In genomic region chr1:94014635-94015488, GRCh38 we compare ENCODE assay signal across 26 cellular contexts.
DNase-seq lines count a peak whose midpoint lies in the region; ATAC-seq and TF ChIP-seq lines count a peak whose summit lies in the region.
"Had no signal": no experiment of that assay in that cellular context is flagged by ENCODE, and none has a peak within 500 bp of the region (broad histone marks: within the 10 kb centered on the region; RNA-seq: fewer than 3 reads in every experiment).

No MANE protein-coding gene starts in this region.

- peak overlapping the region; percentile 21 for H3K27ac ChIP-seq in epithelial cell of prostate
- H3K27ac ChIP-seq: heart right ventricle, KMS-11, left ventricle myocardium inferior had no signal

- in situ Hi-C loops in HAP-1 (cut with MboI; ENCODE audit: low sequenced_read_pairs), result no loop called here

- H3K4me3 Mint-ChIP-seq in natural killer cell, result no peak overlapping the region
- H3K4me3 Mint-ChIP-seq: activated naive CD8-positive, alpha-beta T cell treated with anti-CD3 and anti-CD28 coated beads, Interleukin-2, amount 10 ng/mL, durations not matched to agents 7 days and 5 days; CD4-positive, CD25-positive, alpha-beta regulatory T cell; H9; nephron progenitor cell had no signal

- no peaks in the 10 kb centered on the region for H3K9me3 ChIP-seq in MG63
- H3K9me3 ChIP-seq in HAP-1, result no peaks in the 10 kb centered on the region
- H3K9me3 ChIP-seq: heart right ventricle, left ventricle myocardium inferior had no signal

- ATAC-seq in natural killer cell (no peak), GM21381 (IDR thresholded peaks at IDR 0.05; ENCODE audit: unreplicated experiment) (no peak), HG02981 (IDR thresholded peaks at IDR 0.05; ENCODE audit: unreplicated experiment) (no peak)
- ATAC-seq: sciatic nerve had no signal

- H3K4me1 Mint-ChIP-seq in natural killer cell, result peaks cover 67 to 69% of the 10 kb centered on the region in 2 donors

- no peak for TF ChIP-seq CTCF in natural killer cell (IDR thresholded peaks at IDR 0.05)

- H3K4me1 ChIP-seq in HAP-1, result peaks cover 4% of the 10 kb centered on the region; the same call in 1 of the 2 replicates

- H3K36me3 Mint-ChIP-seq in natural killer cell, result no peaks in the 10 kb centered on the region
- H3K36me3 Mint-ChIP-seq: activated naive CD8-positive, alpha-beta T cell treated with anti-CD3 and anti-CD28 coated beads, Interleukin-2, amount 10 ng/mL, durations not matched to agents 7 days and 5 days; CD4-positive, CD25-positive, alpha-beta regulatory T cell had no signal

- H3K27ac Mint-ChIP-seq in natural killer cell, result peak overlapping the region; percentile 64 to 81
- H3K27ac Mint-ChIP-seq: H9, nephron progenitor cell had no signal

- DNase-seq in AG20443 (ENCODE audit: low spot score) (peak; percentile 86), MG63 (peak; percentile 57), epithelial cell of prostate (ENCODE audit: low read depth, low spot score) (no peak), natural killer cell (no peak), iPS-NIHi7 (ENCODE audit: extremely low spot score) (no peak), HAP-1 (ENCODE audit: low spot score in 2 of 2) (no peak)
- DNase-seq: activated CD4-positive, alpha-beta T cell treated with anti-CD3 and anti-CD28 coated beads for 4 hours; activated CD8-positive, alpha-beta memory T cell treated with anti-CD3 and anti-CD28 coated beads, Interleukin-2, amount 50 U/mL, for 48 hours; activated effector memory CD4-positive, alpha-beta T cell treated with Interleukin-2 at 50 U/mL for 16 hours; activated naive CD8-positive, alpha-beta T cell treated with anti-CD3 and anti-CD28 coated beads, Interleukin-2, amount 10 ng/mL, durations not matched to agents 7 days and 5 days; CD4-positive, CD25-positive, alpha-beta regulatory T cell; effector memory CD4-positive, alpha-beta T cell; H9; heart right ventricle; left ventricle myocardium inferior; MV-4-11; NCI-H187 treated with DMSO at 0.1 percent for 48 hours; nephron progenitor cell; posterior cingulate gyrus; SHP77; stimulated activated CD4-positive, alpha-beta T cell treated with anti-CD3 and anti-CD28 coated beads, Interleukin-15, amount 100 ng/mL, for 24 hours; T-helper 1 cell had no signal

- no peaks in the 10 kb centered on the region for H3K9me3 Mint-ChIP-seq in natural killer cell
- H3K9me3 Mint-ChIP-seq: activated naive CD8-positive, alpha-beta T cell treated with anti-CD3 and anti-CD28 coated beads, Interleukin-2, amount 10 ng/mL, durations not matched to agents 7 days and 5 days; H9; nephron progenitor cell had no signal

- intact Hi-C loops in natural killer cell (cut with micrococcal nuclease), result loop anchor here (10.0 kb wide), 1 partner anchor 170 kb away; no protein-coding TSS in a partner anchor

- no peaks in the 10 kb centered on the region for H3K36me3 ChIP-seq in MG63
- H3K36me3 ChIP-seq in HAP-1 (replicated peaks), result no peaks in the 10 kb centered on the region
- H3K36me3 ChIP-seq: heart right ventricle, left ventricle myocardium inferior had no signal

- H3K27me3 Mint-ChIP-seq in natural killer cell (ENCODE audit: low read depth in 2 of 2), result no peaks in the 10 kb centered on the region

- H3K27me3 ChIP-seq in MG63 (no peaks in the 10 kb centered on the region), HAP-1 (ENCODE audit: low read depth) (0 out of 2 replicates have a peak, but pooled peaks cover 2% of the 10 kb centered on the region)
- H3K27me3 ChIP-seq: heart right ventricle had no signal

- H3K4me3 ChIP-seq in MG63, result no peak overlapping the region
- H3K4me3 ChIP-seq in HAP-1, result no peak overlapping the region
- H3K4me3 ChIP-seq: heart right ventricle, left ventricle myocardium inferior had no signal

Comparison
In these comparisons a context has a peak if more than half of its experiments do, and no peak if none do; other contexts are left out.
1. DNase-seq: peak in AG20443 (single experiment) and MG63 (single experiment); none in epithelial cell of prostate (single experiment), natural killer cell (single experiment), iPS-NIHi7 (single experiment) and HAP-1 (0 of 2).